25 cellular contexts compared by ENCODE assay signal in genomic region chr11:130338667-130339066, GRCh38. TPM values are rescaled to one million over a fixed set of nuclear protein-coding genes. Genes with fewer than 3 reads are reported as not detected.
DNase-seq lines count a peak whose midpoint lies in the region; ATAC-seq and TF ChIP-seq lines count a peak whose summit lies in the region.
"Had no signal": no experiment of that assay in that cellular context is flagged by ENCODE, and none has a peak within 500 bp of the region (broad histone marks: within the 10 kb centered on the region; RNA-seq: fewer than 3 reads in every experiment).

No MANE protein-coding gene starts in this region.

- H4K20me1 ChIP-seq in GM23338 (replicated peaks; ENCODE audit: insufficient read depth), result no peaks in the 10 kb centered on the region
- H4K20me1 ChIP-seq: BLaER1 treated with 17β-estradiol and CSF1 and Interleukin-3, amounts not matched to agents 10 nM and 100 nM had no signal

- H3K36me3 Mint-ChIP-seq in T-helper 1 cell treated with Interleukin-12 subunit alpha and Interleukin-12 subunit beta and Interleukin-4 antibody, amounts not matched to agents 30 μg/mL and 1 μg/mL, for 36 hours (ENCODE audit: low read depth), result peaks cover 23% of the 10 kb centered on the region
- H3K36me3 Mint-ChIP-seq in GM23338 (ENCODE audit: low read depth), result peaks cover 26% of the 10 kb centered on the region; the same call in 2 of the 3 replicates
- peaks cover 8% of the 10 kb centered on the region for H3K36me3 Mint-ChIP-seq in effector memory CD8-positive, alpha-beta T cell (ENCODE audit: insufficient read depth)
- H3K36me3 Mint-ChIP-seq in natural killer cell treated with Interleukin-12 subunit alpha and Interleukin-12 subunit beta and Interleukin-15 and Interleukin-18, amount 100 ng/mL, for 72 hours, result peaks cover 19% of the 10 kb centered on the region
- H3K36me3 Mint-ChIP-seq: CD14-positive monocyte had no signal

- H3K36me3 ChIP-seq in GM23338 (ENCODE audit: insufficient read depth), result no peaks in the 10 kb centered on the region
- H3K36me3 ChIP-seq: BE2C; BLaER1 treated with 17β-estradiol and CSF1 and Interleukin-3, amounts not matched to agents 10 nM and 100 nM; HAP-1 had no signal

- H3K4me3 ChIP-seq in GM23338, result no peak overlapping the region
- H3K4me3 ChIP-seq: A549; BLaER1 treated with 17β-estradiol and CSF1 and Interleukin-3, amounts not matched to agents 10 nM and 100 nM; GM12878; HAP-1 had no signal

- ATAC-seq in GM23338, result no peak
- no peak for ATAC-seq in effector memory CD8-positive, alpha-beta T cell (replicated peaks)
- ATAC-seq in natural killer cell treated with Interleukin-12 subunit alpha and Interleukin-12 subunit beta and Interleukin-15 and Interleukin-18, amount 100 ng/mL, for 72 hours, result no peak
- ATAC-seq: A549, GM12878 had no signal

- 0 out of 2 replicates have a peak, but pooled peaks cover 4% of the 10 kb centered on the region for H3F3A ChIP-seq in GM23338 (replicated peaks; ENCODE audit: low read depth)

- no peak for TF ChIP-seq CTCF in GM23338 (conservative IDR thresholded peaks at IDR 0.05; ENCODE audit: low read depth in 2 of 2)

- H3K79me2 ChIP-seq in GM23338 (replicated peaks; ENCODE audit: insufficient read depth), result no peaks in the 10 kb centered on the region

- H3K27ac ChIP-seq in GM23338 (ENCODE audit: low read depth), result no peak overlapping the region
- H3K27ac ChIP-seq: 22Rv1; A549; BLaER1 treated with 17β-estradiol and CSF1 and Interleukin-3, amounts not matched to agents 10 nM and 100 nM had no signal

- no peak overlapping the region for H3K4me2 ChIP-seq in GM23338
- H3K4me2 ChIP-seq: A549; BLaER1 treated with 17β-estradiol and CSF1 and Interleukin-3, amounts not matched to agents 10 nM and 100 nM had no signal

- H3K4me1 ChIP-seq in GM23338 (ENCODE audit: insufficient read depth), result no peaks in the 10 kb centered on the region
- H3K4me1 ChIP-seq: A549; BE2C; BLaER1 treated with 17β-estradiol and CSF1 and Interleukin-3, amounts not matched to agents 10 nM and 100 nM; HAP-1 had no signal

- no peak for DNase-seq in T-helper 1 cell
- no peak for DNase-seq in GM23338 (ENCODE audit: low spot score)
- DNase-seq in effector memory CD8-positive, alpha-beta T cell, result no peak
- DNase-seq in natural killer cell treated with Interleukin-12 subunit alpha and Interleukin-12 subunit beta and Interleukin-15 and Interleukin-18, amount 100 ng/mL, for 72 hours (ENCODE audit: low spot score), result no peak
- DNase-seq in NCI-H2171 (lab: John Stamatoyannopoulos, UW), result no peak
- DNase-seq in putamen (ENCODE audit: low spot score), result no peak
- no peak for DNase-seq in SW 1271 (lab: John Stamatoyannopoulos, UW)
- DNase-seq: ACHN; AML-193; BE2C; CD4-positive, alpha-beta T cell; CD8-positive, alpha-beta memory T cell; DMS 273 treated with DMSO at 0.1 percent for 48 hours; DMS79; EL; GDM1; GOT3; HFFc6 had no signal

- peaks cover 34% of the 10 kb centered on the region for H3K9me3 Mint-ChIP-seq in T-helper 1 cell treated with Interleukin-12 subunit alpha and Interleukin-12 subunit beta and Interleukin-4 antibody, amounts not matched to agents 30 μg/mL and 1 μg/mL, for 36 hours
- H3K9me3 Mint-ChIP-seq in GM23338, result peaks cover 30% of the 10 kb centered on the region
- H3K9me3 Mint-ChIP-seq in effector memory CD8-positive, alpha-beta T cell, result peaks cover 0 to 3% of the 10 kb centered on the region in 2 donors
- peaks cover 7% of the 10 kb centered on the region for H3K9me3 Mint-ChIP-seq in natural killer cell treated with Interleukin-12 subunit alpha and Interleukin-12 subunit beta and Interleukin-15 and Interleukin-18, amount 100 ng/mL, for 72 hours

- H3K27me3 Mint-ChIP-seq in T-helper 1 cell treated with Interleukin-12 subunit alpha and Interleukin-12 subunit beta and Interleukin-4 antibody, amounts not matched to agents 30 μg/mL and 1 μg/mL, for 36 hours (ENCODE audit: low read depth), result no peaks in the 10 kb centered on the region
- H3K27me3 Mint-ChIP-seq in GM23338 (ENCODE audit: insufficient read depth, low read depth, poor library complexity), result no peaks in the 10 kb centered on the region
- no peaks in the 10 kb centered on the region for H3K27me3 Mint-ChIP-seq in effector memory CD8-positive, alpha-beta T cell
- no peaks in the 10 kb centered on the region for H3K27me3 Mint-ChIP-seq in natural killer cell treated with Interleukin-12 subunit alpha and Interleukin-12 subunit beta and Interleukin-15 and Interleukin-18, amount 100 ng/mL, for 72 hours
- H3K27me3 Mint-ChIP-seq: CD4-positive, alpha-beta T cell; CD8-positive, alpha-beta memory T cell had no signal

- peaks cover 31% of the 10 kb centered on the region for H3K4me1 Mint-ChIP-seq in T-helper 1 cell treated with Interleukin-12 subunit alpha and Interleukin-12 subunit beta and Interleukin-4 antibody, amounts not matched to agents 30 μg/mL and 1 μg/mL, for 36 hours (ENCODE audit: low read depth)
- H3K4me1 Mint-ChIP-seq in GM23338, result no peaks in the 10 kb centered on the region; the same call in 2 of the 3 replicates
- H3K4me1 Mint-ChIP-seq in effector memory CD8-positive, alpha-beta T cell (ENCODE audit: low read depth in 2 of 2), result peaks cover 23 to 25% of the 10 kb centered on the region in 2 donors
- peaks cover 35 to 38% of the 10 kb centered on the region in 2 donors for H3K4me1 Mint-ChIP-seq in natural killer cell treated with Interleukin-12 subunit alpha and Interleukin-12 subunit beta and Interleukin-15 and Interleukin-18, amount 100 ng/mL, for 72 hours (ENCODE audit: low read depth in 2 of 2)
- H3K4me1 Mint-ChIP-seq: CD14-positive monocyte had no signal

- peak overlapping the region; percentile 79; the same call in 1 of the 2 replicates for H2AFZ ChIP-seq in GM23338

- no peak overlapping the region for H3K4me3 Mint-ChIP-seq in T-helper 1 cell treated with Interleukin-12 subunit alpha and Interleukin-12 subunit beta and Interleukin-4 antibody, amounts not matched to agents 30 μg/mL and 1 μg/mL, for 36 hours
- H3K4me3 Mint-ChIP-seq in GM23338, result no peak overlapping the region
- H3K4me3 Mint-ChIP-seq in effector memory CD8-positive, alpha-beta T cell, result peak overlapping the region in 1 of 2 donors; percentile 30
- no peak overlapping the region for H3K4me3 Mint-ChIP-seq in natural killer cell treated with Interleukin-12 subunit alpha and Interleukin-12 subunit beta and Interleukin-15 and Interleukin-18, amount 100 ng/mL, for 72 hours
- H3K4me3 Mint-ChIP-seq: CD14-positive monocyte; CD4-positive, alpha-beta T cell; HFFc6 had no signal

- peak overlapping the region; percentile 50 for H3K27ac Mint-ChIP-seq in T-helper 1 cell treated with Interleukin-12 subunit alpha and Interleukin-12 subunit beta and Interleukin-4 antibody, amounts not matched to agents 30 μg/mL and 1 μg/mL, for 36 hours
- no peak overlapping the region for H3K27ac Mint-ChIP-seq in GM23338
- peak overlapping the region; percentile 67 to 72 for H3K27ac Mint-ChIP-seq in effector memory CD8-positive, alpha-beta T cell
- peak overlapping the region; percentile 36 to 44 for H3K27ac Mint-ChIP-seq in natural killer cell treated with Interleukin-12 subunit alpha and Interleukin-12 subunit beta and Interleukin-15 and Interleukin-18, amount 100 ng/mL, for 72 hours
- H3K27ac Mint-ChIP-seq: CD4-positive, alpha-beta T cell; HFFc6 had no signal

- H3K27me3 ChIP-seq in GM23338 (ENCODE audit: insufficient read depth), result no peaks in the 10 kb centered on the region
- H3K27me3 ChIP-seq: BE2C; BLaER1 treated with 17β-estradiol and CSF1 and Interleukin-3, amounts not matched to agents 10 nM and 100 nM had no signal

- H3K9me2 ChIP-seq in GM23338 (ENCODE audit: insufficient read depth), result no peaks in the 10 kb centered on the region

TF ChIP-seq in GM23338, 12 proteins besides CTCF, POLR2A, EP300 and RAD21 (continues in another document):
- TF ChIP-seq ETS1 (IDR thresholded peaks at IDR 0.05), result no peak
- TF ChIP-seq REST (IDR thresholded peaks at IDR 0.05; ENCODE audit: unreplicated experiment), result no peak
- TF ChIP-seq POLR2AphosphoS5 (IDR thresholded peaks at IDR 0.05; ENCODE audit: low read depth), result no peak
- no peak for TF ChIP-seq EZH2 (IDR thresholded peaks at IDR 0.05; ENCODE audit: low read depth, unreplicated experiment)
- no peak for TF ChIP-seq EZH2phosphoT487 (IDR thresholded peaks at IDR 0.05; ENCODE audit: unreplicated experiment)
- TF ChIP-seq ZNF114 (CRISPR knock-in tag; IDR thresholded peaks at IDR 0.05), result no peak

RNA-seq across cellular contexts. Expression of gene ZBTB44, which starts 23.9 kb away (rescaled TPM):
- total RNA-seq in GM23338 (2014; rRNA removed; shearing (Covaris generic)), result 102 and 104 TPM in 2 replicates
- 57.9 and 61.2 TPM in 2 replicates for polyA plus RNA-seq in GM23338 (2016; fragmentation: Nextera tagmentation; extraction: Ambion mirVana)
- 10 to 100 TPM; 28.5 to 48.5 TPM for total RNA-seq in natural killer cell treated with Interleukin-12 subunit alpha and Interleukin-12 subunit beta and Interleukin-15 and Interleukin-18, amount 100 ng/mL, for 72 hours
